ENCODE assay signal across 20 cellular contexts in the genomic region with DNA sequence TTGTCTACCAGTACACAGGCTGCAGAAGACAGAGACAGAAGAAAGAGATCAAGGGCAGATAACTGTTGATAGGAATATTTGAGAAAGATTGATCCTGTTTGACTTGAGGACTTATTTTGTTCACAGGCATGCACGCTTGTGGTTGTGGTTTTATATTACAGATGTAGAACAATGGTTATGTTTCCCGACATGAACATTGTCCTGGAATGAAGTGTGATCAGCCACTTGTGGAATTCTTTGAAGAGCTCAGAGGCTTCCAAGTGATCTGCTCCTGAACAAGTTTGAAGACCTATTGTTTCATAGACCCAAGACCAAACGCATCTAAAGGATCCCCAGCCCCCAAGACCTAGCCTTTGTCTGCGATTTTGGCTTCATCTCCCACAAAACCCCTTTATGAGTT. TPM values are rescaled to one million over a fixed set of nuclear protein-coding genes. Genes with fewer than 3 reads are reported as not detected.
A peak's percentile ranks its signal among the peaks of the same experiment; 100 is the strongest.
DNase-seq lines count a peak whose midpoint lies in the region; ATAC-seq and TF ChIP-seq lines count a peak whose summit lies in the region.
"Had no signal": no experiment of that assay in that cellular context is flagged by ENCODE, and none has a peak within 500 bp of the region (broad histone marks: within the 10 kb centered on the region; RNA-seq: fewer than 3 reads in every experiment).

No MANE protein-coding gene starts in this region.

- peaks cover 3% of the 10 kb centered on the region for H3K9me3 ChIP-seq in T-helper 17 cell (ENCODE audit: control insufficient read depth, low read length, poor library complexity, severe bottlenecking)

- no peak for ATAC-seq in T-helper 17 cell
- ATAC-seq in GM18858 (IDR thresholded peaks at IDR 0.05; ENCODE audit: unreplicated experiment) = no peak
- ATAC-seq in GM21381 (IDR thresholded peaks at IDR 0.05; ENCODE audit: unreplicated experiment) = no peak
- ATAC-seq: PC-3 had no signal

- H3K4me1 Mint-ChIP-seq in T-helper 17 cell (peaks cover 2% of the 10 kb centered on the region), HFFc6 (ENCODE audit: low read depth) (peaks cover 7% of the 10 kb centered on the region)

- DNase-seq in activated effector memory CD4-positive, alpha-beta T cell treated with anti-CD3 and anti-CD28 coated beads, Interleukin-2, amount 50 U/mL, for 16 hours = peak; percentile 5
- no peak for DNase-seq in activated effector memory CD4-positive, alpha-beta T cell treated with Interleukin-2 at 50 U/mL for 16 hours
- no peak for DNase-seq in T-helper 17 cell
- DNase-seq in coronary artery (ENCODE audit: low spot score) = peak; percentile 11
- peak; percentile 26 for DNase-seq in renal cortical epithelial cell (ENCODE audit: low read depth)
- DNase-seq in HFFc6 = no peak
- DNase-seq: CD4-positive, alpha-beta memory T cell; H7; KG1; NCI-H187; NCI-H2107; NCI-H345; NCI-H524 treated with DMSO at 0.1 percent for 48 hours; PC-3; RPMI8226; SHP77 treated with DMSO at 0.1 percent for 48 hours had no signal

- no peak overlapping the region for H3K27ac ChIP-seq in coronary artery

- H3K4me3 Mint-ChIP-seq in T-helper 17 cell (no peak overlapping the region), HFFc6 (no peak overlapping the region)
- H3K4me3 Mint-ChIP-seq: CD4-positive, alpha-beta memory T cell had no signal

- TF ChIP-seq CTCF in coronary artery (IDR thresholded peaks at IDR 0.05) (no peak), HFFc6 (IDR thresholded peaks at IDR 0.05) (no peak)

- no peak overlapping the region for H3K4me3 ChIP-seq in coronary artery

- no peaks in the 10 kb centered on the region for H3K9me3 Mint-ChIP-seq in HFFc6

- peak overlapping the region; percentile 3 for H3K27ac Mint-ChIP-seq in T-helper 17 cell
- no peak overlapping the region for H3K27ac Mint-ChIP-seq in HFFc6

- no peaks in the 10 kb centered on the region for H3K27me3 Mint-ChIP-seq in T-helper 17 cell
- no peaks in the 10 kb centered on the region for H3K27me3 Mint-ChIP-seq in HFFc6 (ENCODE audit: insufficient read depth)
- H3K27me3 Mint-ChIP-seq: CD4-positive, alpha-beta memory T cell had no signal

- H3K36me3 Mint-ChIP-seq in T-helper 17 cell (ENCODE audit: low read depth) = peaks cover 10% of the 10 kb centered on the region
- H3K36me3 Mint-ChIP-seq in HFFc6 (ENCODE audit: low read depth) = 0 out of 2 replicates have a peak, but pooled peaks cover 10% of the 10 kb centered on the region

RNA-seq across cellular contexts. Expression of a gene that starts 13.7 kb away (rescaled TPM):
- total RNA-seq in T-helper 17 cell (not detected), renal cortical epithelial cell (not detected in 2 replicates)
- total RNA-seq in HFFc6 (2021; fragmentation: NEBNext Ultra II Directional; extraction: Animal tissue kit (Norgen Biotek cat#: 25700)) = not detected
- total RNA-seq: A172; CD4-positive, alpha-beta memory T cell; H7; HT-29; PC-3 had no signal

RNA-seq across cellular contexts. Expression of a gene that starts 32.8 kb away (rescaled TPM):
- total RNA-seq in T-helper 17 cell (10 to 100 TPM in 1 of 2 donors, 1 to 10 TPM in 1; 9.4 to 11.5 TPM), renal cortical epithelial cell (3.0 and 6.5 TPM in 2 replicates)
- 1 to 10 TPM; 5.1 to 7.5 (median 5.6) TPM for total RNA-seq in HFFc6 (2021; fragmentation: NEBNext Ultra II Directional; extraction: Animal tissue kit (Norgen Biotek cat#: 25700))

RNA-seq across cellular contexts. Expression of a gene that starts 38.1 kb away (rescaled TPM):
- total RNA-seq in T-helper 17 cell = not detected
- not detected in 2 replicates for total RNA-seq in renal cortical epithelial cell
- total RNA-seq in HFFc6 (2021; fragmentation: NEBNext Ultra II Directional; extraction: Animal tissue kit (Norgen Biotek cat#: 25700)) = not detected
- total RNA-seq: A172; CD4-positive, alpha-beta memory T cell; H7; HT-29 had no signal

RNA-seq across cellular contexts. Expression of a gene that starts 56.3 kb away (rescaled TPM):
- total RNA-seq in T-helper 17 cell = 100 to 1,000 TPM; 101 to 102 TPM
- 227 and 295 TPM in 2 replicates for total RNA-seq in renal cortical epithelial cell
- total RNA-seq in HFFc6 (2021; fragmentation: NEBNext Ultra II Directional; extraction: Animal tissue kit (Norgen Biotek cat#: 25700)) = 100 to 1,000 TPM in 1 of 6 experiments, 10 to 100 TPM in 5; 74.2 to 104 (median 86.5) TPM

Comparison
In these comparisons a context has a peak if more than half of its experiments do, and no peak if none do; other contexts are left out.
1. DNase-seq: peak in activated effector memory CD4-positive, alpha-beta T cell treated with anti-CD3 and anti-CD28 coated beads, Interleukin-2, amount 50 U/mL, for 16 hours (single experiment), coronary artery (single experiment) and renal cortical epithelial cell (single experiment); none in activated effector memory CD4-positive, alpha-beta T cell treated with Interleukin-2 at 50 U/mL for 16 hours (single experiment), T-helper 17 cell (0 of 3) and HFFc6 (single experiment).